8 cellular contexts compared by ENCODE assay signal in the genomic region with DNA sequence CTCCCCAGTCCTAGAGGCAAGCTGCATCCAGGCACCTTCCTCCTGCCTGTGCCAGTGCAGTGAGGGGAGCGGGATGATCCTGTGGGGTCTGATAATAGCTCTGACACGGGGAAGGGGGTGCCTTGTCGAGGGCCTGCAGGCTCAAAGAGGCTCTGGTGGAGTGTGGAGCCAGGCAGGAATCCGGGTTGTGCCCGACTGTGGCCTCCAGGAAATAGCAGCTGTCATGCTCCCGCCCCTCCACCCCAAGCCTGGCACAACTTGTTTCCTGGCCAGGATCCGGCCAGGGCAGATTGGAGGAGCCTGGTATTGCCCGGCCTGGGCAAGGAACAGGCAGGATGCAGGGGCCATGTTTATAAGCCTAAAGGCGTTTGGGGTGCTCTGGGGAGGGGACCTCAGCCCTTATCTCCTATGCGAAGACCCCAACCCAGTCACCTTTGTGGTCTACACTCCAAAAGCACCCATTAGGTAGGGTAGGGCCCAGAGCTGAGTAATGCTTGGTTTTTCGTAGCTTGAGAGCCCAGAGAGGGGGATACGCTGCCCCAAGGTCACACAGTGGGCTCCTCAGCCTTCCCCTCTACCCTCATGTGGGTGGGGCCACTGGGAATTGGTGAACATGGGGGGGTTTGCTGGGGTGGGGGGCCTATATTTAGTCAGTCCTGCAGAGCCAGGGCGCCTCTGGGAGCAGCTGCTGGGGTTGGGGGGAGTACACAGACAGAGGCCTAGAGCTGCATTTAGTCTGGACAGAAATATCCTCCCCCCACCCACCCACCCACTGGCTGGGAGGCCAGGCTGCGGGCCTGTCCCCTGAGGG. TPM values are rescaled to one million over a fixed set of nuclear protein-coding genes. Genes with fewer than 3 reads are reported as not detected.
DNase-seq lines count a peak whose midpoint lies in the region; ATAC-seq lines count a peak whose summit lies in the region.

No MANE protein-coding gene starts in this region.

- no peaks in the 10 kb centered on the region for H3K36me3 ChIP-seq in mucosa of stomach (ENCODE audit: control insufficient read depth, insufficient read depth, low read length)

- peaks cover 5% of the 10 kb centered on the region for H3K36me3 Mint-ChIP-seq in effector memory CD8-positive, alpha-beta T cell (ENCODE audit: insufficient read depth)
- H3K36me3 Mint-ChIP-seq in activated T-helper 2 cell treated with anti-CD3 and anti-CD28 coated beads, Interferon-gamma antibody, Interleukin-2, Interleukin-4, amounts not matched to agents 10 μg/mL and 5 μg/mL and 100 μg/mL, durations not matched to agents 14 hours and 24 hours and 36 hours (ENCODE audit: low read depth): no peaks in the 10 kb centered on the region

- DNase-seq in DMS 273 (lab: John Stamatoyannopoulos, UW; ENCODE audit: unreplicated experiment) (peak; percentile 95), NCI-H460 (ENCODE audit: extremely low read depth, low read depth) (peak; percentile 60), NCI-H128 (lab: John Stamatoyannopoulos, UW; ENCODE audit: unreplicated experiment) (no peak), AG20443 (ENCODE audit: low spot score) (no peak)
- no peak for DNase-seq in effector memory CD8-positive, alpha-beta T cell
- DNase-seq in activated T-helper 2 cell treated with anti-CD3 and anti-CD28 coated beads, Interferon-gamma antibody, Interleukin-2, Interleukin-4, amounts not matched to agents 10 μg/mL and 5 μg/mL and 100 μg/mL, durations not matched to agents 14 hours and 24 hours and 36 hours (ENCODE audit: low spot score): no peak

- H3K4me1 ChIP-seq in mucosa of stomach (ENCODE audit: control insufficient read depth, insufficient read depth, low read length): peaks cover 70% of the 10 kb centered on the region

- peaks cover 42 to 45% of the 10 kb centered on the region in 2 donors for H3K4me1 Mint-ChIP-seq in effector memory CD8-positive, alpha-beta T cell (ENCODE audit: low read depth in 2 of 2)
- H3K4me1 Mint-ChIP-seq in activated T-helper 2 cell treated with anti-CD3 and anti-CD28 coated beads, Interferon-gamma antibody, Interleukin-2, Interleukin-4, amounts not matched to agents 10 μg/mL and 5 μg/mL and 100 μg/mL, durations not matched to agents 14 hours and 24 hours and 36 hours (ENCODE audit: low read depth): peaks cover 5% of the 10 kb centered on the region

- no peaks in the 10 kb centered on the region for H3K9me3 Mint-ChIP-seq in effector memory CD8-positive, alpha-beta T cell
- no peaks in the 10 kb centered on the region for H3K9me3 Mint-ChIP-seq in activated T-helper 2 cell treated with anti-CD3 and anti-CD28 coated beads, Interferon-gamma antibody, Interleukin-2, Interleukin-4, amounts not matched to agents 10 μg/mL and 5 μg/mL and 100 μg/mL, durations not matched to agents 14 hours and 24 hours and 36 hours

- peak overlapping the region in 1 of 2 donors; percentile 25 for H3K4me3 Mint-ChIP-seq in effector memory CD8-positive, alpha-beta T cell
- H3K4me3 Mint-ChIP-seq in activated T-helper 2 cell treated with anti-CD3 and anti-CD28 coated beads, Interferon-gamma antibody, Interleukin-2, Interleukin-4, amounts not matched to agents 10 μg/mL and 5 μg/mL and 100 μg/mL, durations not matched to agents 14 hours and 24 hours and 36 hours (ENCODE audit: low read depth): no peak overlapping the region

- no peaks in the 10 kb centered on the region for H3K27me3 ChIP-seq in mucosa of stomach (ENCODE audit: control insufficient read depth, insufficient read depth, low read length)

- peak overlapping the region; percentile 38 for H3K4me3 ChIP-seq in mucosa of stomach (ENCODE audit: low read length)

- intact Hi-C loops in activated T-helper 2 cell treated with anti-CD3 and anti-CD28 coated beads, Interferon-gamma antibody, Interleukin-2, Interleukin-4, amounts not matched to agents 10 μg/mL and 5 μg/mL and 100 μg/mL, durations not matched to agents 14 hours and 24 hours and 36 hours (cut with micrococcal nuclease): no loop called here

- peak overlapping the region; percentile 19 to 63 for H3K27ac Mint-ChIP-seq in effector memory CD8-positive, alpha-beta T cell
- no peak overlapping the region for H3K27ac Mint-ChIP-seq in activated T-helper 2 cell treated with anti-CD3 and anti-CD28 coated beads, Interferon-gamma antibody, Interleukin-2, Interleukin-4, amounts not matched to agents 10 μg/mL and 5 μg/mL and 100 μg/mL, durations not matched to agents 14 hours and 24 hours and 36 hours

- no peak for ATAC-seq in effector memory CD8-positive, alpha-beta T cell (replicated peaks)
- no peak for ATAC-seq in HG03108 (IDR thresholded peaks at IDR 0.05; ENCODE audit: unreplicated experiment)

- no peaks in the 10 kb centered on the region for H3K9me3 ChIP-seq in mucosa of stomach (ENCODE audit: control insufficient read depth, low read length)

- no peaks in the 10 kb centered on the region for H3K27me3 Mint-ChIP-seq in effector memory CD8-positive, alpha-beta T cell
- H3K27me3 Mint-ChIP-seq in activated T-helper 2 cell treated with anti-CD3 and anti-CD28 coated beads, Interferon-gamma antibody, Interleukin-2, Interleukin-4, amounts not matched to agents 10 μg/mL and 5 μg/mL and 100 μg/mL, durations not matched to agents 14 hours and 24 hours and 36 hours (ENCODE audit: low read depth): no peaks in the 10 kb centered on the region

- H3K9ac ChIP-seq in mucosa of stomach (ENCODE audit: low read length): peak overlapping the region; percentile 83

RNA-seq across cellular contexts. Expression of a gene that starts 12.2 kb away (rescaled TPM):
- 11.4 and 13.2 TPM in 2 replicates for total RNA-seq in NCI-H460 (2014; rRNA removed; shearing (Covaris generic))
- 11.2 and 18.7 TPM in 2 replicates for polyA plus RNA-seq in NCI-H460 (2014; cell fraction: nucleus; rRNA removed)
- 1.3 and 2.9 TPM in 2 replicates for total RNA-seq in activated T-helper 2 cell treated with anti-CD3 and anti-CD28 coated beads, Interferon-gamma antibody, Interleukin-2, Interleukin-4, amounts not matched to agents 10 μg/mL and 5 μg/mL and 100 μg/mL, durations not matched to agents 14 hours and 24 hours and 36 hours

Comparison
In these comparisons a context has a peak if more than half of its experiments do, and no peak if none do; other contexts are left out.
1. DNase-seq: peak in DMS 273 (single experiment) and NCI-H460 (single experiment); none in effector memory CD8-positive, alpha-beta T cell (0 of 3), NCI-H128 (single experiment), activated T-helper 2 cell treated with anti-CD3 and anti-CD28 coated beads, Interferon-gamma antibody, Interleukin-2, Interleukin-4, amounts not matched to agents 10 μg/mL and 5 μg/mL and 100 μg/mL, durations not matched to agents 14 hours and 24 hours and 36 hours (single experiment) and AG20443 (single experiment).